In genomic region chr17:77381185-77381700, GRCh38 we compare ENCODE assay signal across 10 cellular contexts.
A peak's percentile ranks its signal among the peaks of the same experiment; 100 is the strongest.
DNase-seq lines count a peak whose midpoint lies in the region; ATAC-seq and TF ChIP-seq lines count a peak whose summit lies in the region.
"Had no signal": no experiment of that assay in that cellular context is flagged by ENCODE, and none has a peak within 500 bp of the region (broad histone marks: within the 10 kb centered on the region; RNA-seq: fewer than 3 reads in every experiment).

No MANE protein-coding gene starts in this region.

- H3K79me2 ChIP-seq in neural progenitor cell (ENCODE audit: low read depth): peaks cover 100% of the 10 kb centered on the region

- H3K36me3 ChIP-seq in adrenal gland (replicated peaks in 1 of 2): no peaks in the 10 kb centered on the region
- no peaks in the 10 kb centered on the region for H3K36me3 ChIP-seq in neural progenitor cell

- intact Hi-C loops in adrenal gland (cut with DNase I): no loop called here

- peak overlapping the region; percentile 45 for H3K4me2 ChIP-seq in neural progenitor cell

- no peak overlapping the region for H3K4me3 Mint-ChIP-seq in neural progenitor cell
- H3K4me3 Mint-ChIP-seq: activated B cell treated with CpG ODN at 0.5 μM for 24 hours had no signal

- TF ChIP-seq POLR2A in adrenal gland (IDR thresholded peaks at IDR 0.05): no peak

- H3K27ac ChIP-seq in AG04450 (ENCODE audit: low read depth, low read length) (peak overlapping the region; percentile 57), adrenal gland (peak overlapping the region in 3 of 5 donors; percentile 31 to 99 (median 45)), neural progenitor cell (peak overlapping the region; percentile 75)

- peaks cover 98% of the 10 kb centered on the region for H4K20me1 ChIP-seq in neural progenitor cell (ENCODE audit: low read depth)

- peak overlapping the region; percentile 30 for H3K27ac Mint-ChIP-seq in neural progenitor cell
- H3K27ac Mint-ChIP-seq: activated B cell treated with CpG ODN at 0.5 μM for 24 hours had no signal

- CTCF ChIA-PET in AG04450 (lab: Charles Lee): no interaction called here

- ATAC-seq in HG03280 (IDR thresholded peaks at IDR 0.05; ENCODE audit: unreplicated experiment): no peak
- no peak for ATAC-seq in GM21723 (IDR thresholded peaks at IDR 0.05; ENCODE audit: unreplicated experiment)

- H2AFZ ChIP-seq in neural progenitor cell (replicated peaks): no peak overlapping the region

- H3K4me3 ChIP-seq in AG04450 (ENCODE audit: low read depth, low read length) (no peak overlapping the region), adrenal gland (no peak overlapping the region), neural progenitor cell (no peak overlapping the region)
- H3K4me3 ChIP-seq: lung had no signal

- H3K36me3 Mint-ChIP-seq in neural progenitor cell: no peaks in the 10 kb centered on the region

- 63 to 72% (median 66%) methylated on average over 3 to 4 of the region's 4 CpGs for WGBS in adrenal gland, 4 donors

- H3K27me3 Mint-ChIP-seq in neural progenitor cell (ENCODE audit: insufficient read depth, low read depth): peaks cover 8% of the 10 kb centered on the region
- H3K27me3 Mint-ChIP-seq: activated B cell treated with CpG ODN at 0.5 μM for 24 hours had no signal

- no peak overlapping the region for H3K9ac ChIP-seq in neural progenitor cell

- no peaks in the 10 kb centered on the region for H3K9me3 Mint-ChIP-seq in neural progenitor cell
- H3K9me3 Mint-ChIP-seq: activated B cell treated with CpG ODN at 0.5 μM for 24 hours had no signal

- DNase-seq in AG04450 (ENCODE audit: low read depth, low spot score): no peak
- DNase-seq in ELF-1 (ENCODE audit: low read depth, low spot score): peak; percentile 76
- no peak for DNase-seq in adrenal gland
- DNase-seq in neural progenitor cell (ENCODE audit: low spot score): no peak
- no peak for DNase-seq in NCI-H2081 (lab: John Stamatoyannopoulos, UW)
- DNase-seq in NCI-H1105 (lab: John Stamatoyannopoulos, UW): no peak
- DNase-seq: activated B cell treated with CpG ODN at 0.5 μM for 24 hours had no signal

- H3K4me1 ChIP-seq in adrenal gland (replicated peaks in 1 of 2) (peaks cover 88 to 98% of the 10 kb centered on the region in 2 donors), neural progenitor cell (peaks cover 59% of the 10 kb centered on the region)

- H3K27me3 ChIP-seq in AG04450 (ENCODE audit: control insufficient read depth, insufficient read depth, low read length) (no peaks in the 10 kb centered on the region), adrenal gland (no peaks in the 10 kb centered on the region), neural progenitor cell (no peaks in the 10 kb centered on the region)

- H3K9me3 ChIP-seq in AG04450 (ENCODE audit: control insufficient read depth, insufficient read depth, low read length) (no peaks in the 10 kb centered on the region; the same call in 1 of the 2 replicates), adrenal gland (replicated peaks in 1 of 3) (no peaks in the 10 kb centered on the region), neural progenitor cell (ENCODE audit: low read depth) (no peaks in the 10 kb centered on the region)

- peaks cover 81% of the 10 kb centered on the region for H3K4me1 Mint-ChIP-seq in neural progenitor cell

- no peak for TF ChIP-seq CTCF in AG04450 (IDR thresholded peaks at IDR 0.05; ENCODE audit: low read depth, low read length)
- no peak for TF ChIP-seq CTCF in adrenal gland (IDR thresholded peaks at IDR 0.05)
- no peak for TF ChIP-seq CTCF in neural progenitor cell (IDR thresholded peaks at IDR 0.05)

- H3F3A ChIP-seq in neural progenitor cell (ENCODE audit: low read depth): peaks cover 12% of the 10 kb centered on the region

- POLR2A ChIA-PET in AG04450 (lab: Yijun Ruan, JAX): no interaction called here
